In the genomic region with DNA sequence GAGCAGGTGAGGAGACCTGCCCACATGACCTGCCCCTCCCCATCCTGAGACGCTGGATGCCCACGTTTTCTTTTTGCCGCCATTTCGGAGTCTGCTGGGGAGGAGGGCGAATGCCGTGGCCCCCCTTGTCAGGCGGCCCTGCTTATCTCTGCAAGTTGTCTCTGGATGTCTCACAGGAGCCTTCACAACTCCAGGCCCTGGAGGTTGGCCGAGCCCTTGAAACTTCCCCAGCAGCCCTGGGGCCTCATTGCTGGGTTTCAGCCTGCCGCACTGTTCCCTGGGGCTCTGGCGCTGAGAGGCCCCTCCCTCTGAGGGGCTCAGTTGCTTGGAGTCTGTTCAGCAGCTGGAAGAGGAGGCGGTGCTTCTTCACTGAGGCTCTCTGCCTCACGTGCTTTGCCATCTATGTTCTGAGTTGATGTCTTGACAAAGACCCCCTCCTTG, we compare ENCODE assay signal across 12 cellular contexts. TPM values are rescaled to one million over a fixed set of nuclear protein-coding genes. Genes with fewer than 3 reads are reported as not detected.
DNase-seq lines count a peak whose midpoint lies in the region; ATAC-seq, FAIRE-seq and TF ChIP-seq lines count a peak whose summit lies in the region.
"Had no signal": no experiment of that assay in that cellular context is flagged by ENCODE, and none has a peak within 500 bp of the region (broad histone marks: within the 10 kb centered on the region; RNA-seq: fewer than 3 reads in every experiment).

No MANE protein-coding gene starts in this region.

- POLR2A ChIA-PET in activated CD4-positive, alpha-beta T cell treated with anti-CD3 and anti-CD28 coated beads for 36 hours (lab: Charles Lee): no interaction called here
- POLR2A ChIA-PET in activated CD4-positive, alpha-beta memory T cell treated with anti-CD3 and anti-CD28 coated beads, Interleukin-2, amount 10 ng/mL, durations not matched to agents 7 days and 5 days (lab: Charles Lee): interaction anchor here (1.9 kb wide), 1 partner anchor 23 kb away, joined by 5 read pairs; no protein-coding TSS in a partner anchor

- peak overlapping the region; percentile 57 for H3K4me2 ChIP-seq in keratinocyte (ENCODE audit: control insufficient read depth, extremely low read depth, insufficient read depth, low read depth, low read length)

- H3K4me3 ChIP-seq in ascending aorta (no peak overlapping the region), keratinocyte (ENCODE audit: control insufficient read depth in 2 of 3, extremely low read depth in 1 of 3, insufficient read depth in 2 of 3, low read depth in 1 of 3, low read length in 3 of 3) (no peak overlapping the region), tibial artery (no peak overlapping the region)
- H3K4me3 ChIP-seq: testis had no signal

- no peaks in the 10 kb centered on the region for H3K79me2 ChIP-seq in keratinocyte (ENCODE audit: control insufficient read depth, insufficient read depth, low read length)

- peak overlapping the region; percentile 100 for H3K27ac Mint-ChIP-seq in HFFc6
- H3K27ac Mint-ChIP-seq in activated CD4-positive, alpha-beta T cell treated with anti-CD3 and anti-CD28 coated beads for 36 hours: no peak overlapping the region
- no peak overlapping the region for H3K27ac Mint-ChIP-seq in activated CD4-positive, alpha-beta memory T cell treated with anti-CD3 and anti-CD28 coated beads, Interleukin-2, amount 10 ng/mL, durations not matched to agents 7 days and 5 days
- H3K27ac Mint-ChIP-seq: activated B cell treated with CpG ODN at 0.5 μM for 24 hours had no signal

- peaks cover 12% of the 10 kb centered on the region for H3K36me3 Mint-ChIP-seq in HFFc6 (ENCODE audit: low read depth)
- no peaks in the 10 kb centered on the region for H3K36me3 Mint-ChIP-seq in activated CD4-positive, alpha-beta T cell treated with anti-CD3 and anti-CD28 coated beads for 36 hours (ENCODE audit: low read depth)
- H3K36me3 Mint-ChIP-seq in activated CD4-positive, alpha-beta memory T cell treated with anti-CD3 and anti-CD28 coated beads, Interleukin-2, amount 10 ng/mL, durations not matched to agents 7 days and 5 days (ENCODE audit: low read depth): no peaks in the 10 kb centered on the region
- H3K36me3 Mint-ChIP-seq: brain had no signal

- ATAC-seq in activated CD4-positive, alpha-beta T cell treated with anti-CD3 and anti-CD28 coated beads for 36 hours: no peak

- no peaks in the 10 kb centered on the region for H4K20me1 ChIP-seq in keratinocyte (ENCODE audit: control insufficient read depth, extremely low read depth, insufficient read depth, low read length)

- in situ Hi-C loops in GM13977 (cut with MboI; ENCODE audit: low pct_unique_long_range_greater_than_20kb, low sequenced_read_pairs, unreplicated experiment): no loop called here

- no peaks in the 10 kb centered on the region for H3K9me1 ChIP-seq in keratinocyte (ENCODE audit: control insufficient read depth, extremely low read depth, insufficient read depth, low read length)

- peaks cover 42% of the 10 kb centered on the region for H3K4me1 Mint-ChIP-seq in HFFc6 (ENCODE audit: low read depth)
- H3K4me1 Mint-ChIP-seq in activated CD4-positive, alpha-beta T cell treated with anti-CD3 and anti-CD28 coated beads for 36 hours: peaks cover 2% of the 10 kb centered on the region
- no peaks in the 10 kb centered on the region for H3K4me1 Mint-ChIP-seq in activated CD4-positive, alpha-beta memory T cell treated with anti-CD3 and anti-CD28 coated beads, Interleukin-2, amount 10 ng/mL, durations not matched to agents 7 days and 5 days

- H3K27ac ChIP-seq in ascending aorta (peak overlapping the region; percentile 48 to 67), keratinocyte (ENCODE audit: control insufficient read depth, insufficient read depth, low read length) (peak overlapping the region; percentile 74), tibial artery (peak overlapping the region; percentile 28 to 58)
- H3K27ac ChIP-seq: testis had no signal

- H3K36me3 ChIP-seq in ascending aorta: no peaks in the 10 kb centered on the region
- H3K36me3 ChIP-seq in keratinocyte (ENCODE audit: control insufficient read depth in 2 of 2, extremely low read depth in 1 of 2, insufficient read depth in 2 of 2, low read length in 2 of 2): no peaks in the 10 kb centered on the region
- no peaks in the 10 kb centered on the region for H3K36me3 ChIP-seq in tibial artery

- H3K9me3 ChIP-seq in ascending aorta (no peaks in the 10 kb centered on the region), keratinocyte (ENCODE audit: control insufficient read depth, low read depth, low read length) (no peaks in the 10 kb centered on the region), tibial artery (peaks cover 0 to 5% (median 0%) of the 10 kb centered on the region in 3 donors)
- H3K9me3 ChIP-seq: testis had no signal

- H3K9ac ChIP-seq in keratinocyte (ENCODE audit: control insufficient read depth, extremely low read depth, insufficient read depth, low read length): peak overlapping the region; percentile 55

- peak; percentile 72 for DNase-seq in HFFc6
- no peak for DNase-seq in ascending aorta (ENCODE audit: low spot score in 2 of 2)
- no peak for DNase-seq in keratinocyte (ENCODE audit: low read depth, low spot score)
- no peak for DNase-seq in tibial artery
- no peak for DNase-seq in activated CD4-positive, alpha-beta T cell treated with anti-CD3 and anti-CD28 coated beads for 36 hours
- no peak for DNase-seq in activated CD4-positive, alpha-beta memory T cell treated with anti-CD3 and anti-CD28 coated beads, Interleukin-2, amount 10 ng/mL, durations not matched to agents 7 days and 5 days
- DNase-seq in GM13977 (ENCODE audit: low spot score): no peak
- DNase-seq: activated B cell treated with CpG ODN at 0.5 μM for 24 hours; NCI-H526; stimulated activated CD4-positive, alpha-beta T cell treated with anti-CD3 and anti-CD28 coated beads, Interleukin-15, amount 100 ng/mL, for 24 hours; testis had no signal

- TF ChIP-seq CTCF in HFFc6 (IDR thresholded peaks at IDR 0.05) (no peak), ascending aorta (IDR thresholded peaks at IDR 0.05) (no peak), keratinocyte (optimal IDR thresholded peaks at IDR 0.05 in 1 of 3, IDR thresholded peaks at IDR 0.05 in 1 of 3, conservative IDR thresholded peaks at IDR 0.05 in 1 of 3; ENCODE audit: extremely low read depth in 1 of 3, insufficient read depth in 2 of 3, low read length in 3 of 3) (no peak), tibial artery (IDR thresholded peaks at IDR 0.05) (no peak), GM13977 (IDR thresholded peaks at IDR 0.05; ENCODE audit: extremely low read depth, insufficient read depth, missing control alignments) (no peak)

- intact Hi-C loops in ascending aorta (cut with DNase I): loop anchor here (1.0 to 10.0 kb wide), 2 partner anchors 31 to 425 kb away; no protein-coding TSS in a partner anchor
- intact Hi-C loops in tibial artery (cut with DNase I; ENCODE audit: low total_unique reads): loop anchor here (10.0 kb wide), 1 partner anchor 65 kb away; no protein-coding TSS in a partner anchor
- intact Hi-C loops in activated CD4-positive, alpha-beta T cell treated with anti-CD3 and anti-CD28 coated beads for 36 hours (cut with DNase I, micrococcal nuclease): no loop called here

- H3K27me3 ChIP-seq in ascending aorta: no peaks in the 10 kb centered on the region
- no peaks in the 10 kb centered on the region for H3K27me3 ChIP-seq in keratinocyte (ENCODE audit: control insufficient read depth, extremely low read depth, insufficient read depth, low read length)
- H3K27me3 ChIP-seq in tibial artery: no peaks in the 10 kb centered on the region
- H3K27me3 ChIP-seq: testis had no signal

- H3K27me3 Mint-ChIP-seq in HFFc6 (ENCODE audit: insufficient read depth): no peaks in the 10 kb centered on the region; the same call in 1 of the 2 replicates
- H3K27me3 Mint-ChIP-seq in activated CD4-positive, alpha-beta T cell treated with anti-CD3 and anti-CD28 coated beads for 36 hours: no peaks in the 10 kb centered on the region
- peaks cover 4% of the 10 kb centered on the region for H3K27me3 Mint-ChIP-seq in activated CD4-positive, alpha-beta memory T cell treated with anti-CD3 and anti-CD28 coated beads, Interleukin-2, amount 10 ng/mL, durations not matched to agents 7 days and 5 days
- H3K27me3 Mint-ChIP-seq: activated B cell treated with CpG ODN at 0.5 μM for 24 hours had no signal

- H3K4me1 ChIP-seq in ascending aorta (peaks cover 7 to 9% of the 10 kb centered on the region in 2 donors), keratinocyte (ENCODE audit: control insufficient read depth, extremely low read depth, insufficient read depth, low read length) (peaks cover 41% of the 10 kb centered on the region), tibial artery (peaks cover 0 to 19% (median 9%) of the 10 kb centered on the region in 4 donors)

- dilution Hi-C loops in keratinocyte (cut with MboI; ENCODE audit: extremely low pct_ligation_motif_present, low sequenced_read_pairs): no loop called here

- H3K9me3 Mint-ChIP-seq in HFFc6: peaks cover 4% of the 10 kb centered on the region; the same call in 1 of the 2 replicates
- no peaks in the 10 kb centered on the region for H3K9me3 Mint-ChIP-seq in activated CD4-positive, alpha-beta T cell treated with anti-CD3 and anti-CD28 coated beads for 36 hours (ENCODE audit: low read depth)
- H3K9me3 Mint-ChIP-seq in activated CD4-positive, alpha-beta memory T cell treated with anti-CD3 and anti-CD28 coated beads, Interleukin-2, amount 10 ng/mL, durations not matched to agents 7 days and 5 days: no peaks in the 10 kb centered on the region
- H3K9me3 Mint-ChIP-seq: activated B cell treated with CpG ODN at 0.5 μM for 24 hours had no signal

- peak overlapping the region; percentile 73 for H3K4me3 Mint-ChIP-seq in HFFc6
- no peak overlapping the region for H3K4me3 Mint-ChIP-seq in activated CD4-positive, alpha-beta T cell treated with anti-CD3 and anti-CD28 coated beads for 36 hours
- H3K4me3 Mint-ChIP-seq in activated CD4-positive, alpha-beta memory T cell treated with anti-CD3 and anti-CD28 coated beads, Interleukin-2, amount 10 ng/mL, durations not matched to agents 7 days and 5 days: no peak overlapping the region
- H3K4me3 Mint-ChIP-seq: activated B cell treated with CpG ODN at 0.5 μM for 24 hours had no signal

- no peak for FAIRE-seq in keratinocyte (lab: Jason Lieb, UNC)

- CTCF ChIA-PET in activated CD4-positive, alpha-beta T cell treated with anti-CD3 and anti-CD28 coated beads for 36 hours (lab: Charles Lee): no interaction called here
- CTCF ChIA-PET in activated CD4-positive, alpha-beta memory T cell treated with anti-CD3 and anti-CD28 coated beads, Interleukin-2, amount 10 ng/mL, durations not matched to agents 7 days and 5 days (lab: Charles Lee): no interaction called here

- peak overlapping the region; percentile 50 for H2AFZ ChIP-seq in keratinocyte (ENCODE audit: control insufficient read depth, low read length)

RNA-seq across cellular contexts. Expression of gene ZBTB21, which starts 29.8 kb away (rescaled TPM):
- total RNA-seq in HFFc6 (2021; fragmentation: NEBNext Ultra II Directional; extraction: Animal tissue kit (Norgen Biotek cat#: 25700)): 10 to 100 TPM; 16.6 to 19.5 (median 18.9) TPM
- 11.1 TPM for total RNA-seq in ascending aorta
- 9.5 to 12.2 TPM (median 10.3 TPM) in 3 replicates for polyA plus RNA-seq in keratinocyte
- 11.1 TPM for polyA plus RNA-seq in keratinocyte (2011; ENCODE audit: low read depth)
- polyA plus RNA-seq in keratinocyte (2011; cell fraction: cytosol; rRNA removed): 4.8 and 8.0 TPM in 2 replicates
- 17.5 and 20.6 TPM in 2 replicates for polyA plus RNA-seq in keratinocyte (2011; cell fraction: nucleus; rRNA removed)
- 7.3 and 14.0 TPM in 2 replicates for polyA plus RNA-seq in keratinocyte (2012; ENCODE audit: low replicate concordance)
- 15.5 to 28.0 TPM (median 22.1 TPM) in 3 replicates for polyA minus RNA-seq in keratinocyte
- 6.7 TPM for polyA minus RNA-seq in keratinocyte (2011; cell fraction: cytosol; rRNA and poly(A)+ RNA removed)
- polyA minus RNA-seq in keratinocyte (2011; cell fraction: nucleus; rRNA and poly(A)+ RNA removed): 16.7 and 23.7 TPM in 2 replicates
- 10 to 100 TPM; 30.7 to 32.9 TPM for total RNA-seq in activated CD4-positive, alpha-beta T cell treated with anti-CD3 and anti-CD28 coated beads for 36 hours
- 10 to 100 TPM; 18.0 to 18.4 TPM for total RNA-seq in activated CD4-positive, alpha-beta memory T cell treated with anti-CD3 and anti-CD28 coated beads, Interleukin-2, amount 10 ng/mL, durations not matched to agents 7 days and 5 days

RNA-seq across cellular contexts. Expression of gene UMODL1, which starts 31.2 kb away (rescaled TPM):
- not detected for total RNA-seq in HFFc6 (2021; fragmentation: NEBNext Ultra II Directional; extraction: Animal tissue kit (Norgen Biotek cat#: 25700))
- not detected for total RNA-seq in ascending aorta
- polyA plus RNA-seq in keratinocyte: 0.03 TPM in 1 of 3 replicates, not detected in the others
- polyA plus RNA-seq in keratinocyte (2011; ENCODE audit: low read depth): not detected
- not detected in 2 replicates for polyA plus RNA-seq in keratinocyte (2011; cell fraction: cytosol; rRNA removed)
- not detected in 2 replicates for polyA plus RNA-seq in keratinocyte (2011; cell fraction: nucleus; rRNA removed)
- polyA plus RNA-seq in keratinocyte (2012; ENCODE audit: low replicate concordance): not detected in 2 replicates
- polyA minus RNA-seq in keratinocyte: not detected in 3 replicates
- not detected for polyA minus RNA-seq in keratinocyte (2011; cell fraction: cytosol; rRNA and poly(A)+ RNA removed)
- not detected in 2 replicates for polyA minus RNA-seq in keratinocyte (2011; cell fraction: nucleus; rRNA and poly(A)+ RNA removed)
- total RNA-seq in activated CD4-positive, alpha-beta T cell treated with anti-CD3 and anti-CD28 coated beads for 36 hours: not detected
- under 1 TPM; 0.05 to 0.10 TPM for total RNA-seq in activated CD4-positive, alpha-beta memory T cell treated with anti-CD3 and anti-CD28 coated beads, Interleukin-2, amount 10 ng/mL, durations not matched to agents 7 days and 5 days

Comparison
In these comparisons a context has a peak if more than half of its experiments do, and no peak if none do; other contexts are left out.
1. intact Hi-C loops: an anchor here in ascending aorta (1.0 to 10.0 kb wide) and tibial artery (10.0 kb wide); none called in activated CD4-positive, alpha-beta T cell treated with anti-CD3 and anti-CD28 coated beads for 36 hours.